In the genomic region with DNA sequence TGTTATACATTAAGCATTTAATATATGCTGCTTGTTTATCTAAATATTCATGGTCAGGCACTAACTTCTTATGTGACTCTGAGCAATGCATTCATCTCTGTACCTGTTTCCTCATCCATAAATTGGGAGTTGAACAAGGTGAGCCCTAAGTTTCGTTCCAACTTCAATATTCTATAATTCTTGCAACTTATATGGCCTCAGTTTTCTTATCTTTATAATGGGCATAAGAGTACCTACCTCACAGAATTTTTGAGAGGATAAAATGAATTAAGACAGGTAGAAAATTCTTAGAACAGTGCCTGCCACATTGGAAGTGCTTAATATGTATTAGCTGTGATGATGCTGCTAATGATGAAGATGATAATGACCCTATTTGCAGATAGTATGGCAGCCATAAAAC, we compare ENCODE assay signal across 2 cellular contexts.
A peak's percentile ranks its signal among the peaks of the same experiment; 100 is the strongest.
TF ChIP-seq lines count a peak whose summit lies in the region.

No MANE protein-coding gene starts in this region.

TF ChIP-seq in HepG2, 621 proteins besides CTCF, POLR2A, EP300 and RAD21:
- TF ChIP-seq SP2 (CRISPR knock-in tag; IDR thresholded peaks at IDR 0.05) (no peak), CHD4 (IDR thresholded peaks at IDR 0.05; ENCODE audit: borderline replicate concordance, low read length) (peak; percentile 68; the same call in 1 of the 2 replicates), MAFF (IDR thresholded peaks at IDR 0.05; ENCODE audit: low read depth, low read length) (no peak), GZF1 (CRISPR knock-in tag; IDR thresholded peaks at IDR 0.05) (no peak), NR3C1 (CRISPR knock-in tag; IDR thresholded peaks at IDR 0.05) (no peak), ZBTB43 (CRISPR knock-in tag; conservative IDR thresholded peaks at IDR 0.05) (no peak), HCFC1 (IDR thresholded peaks at IDR 0.05; ENCODE audit: low read depth, low read length) (no peak), ZNF629 (CRISPR knock-in tag; conservative IDR thresholded peaks at IDR 0.05) (peak; percentile 68), ZNF761 (CRISPR knock-in tag; conservative IDR thresholded peaks at IDR 0.05) (no peak), CBFB (CRISPR knock-in tag; IDR thresholded peaks at IDR 0.05) (no peak), CREB1 (IDR thresholded peaks at IDR 0.05) (no peak), CREB1 (CRISPR knock-in tag; IDR thresholded peaks at IDR 0.05) (no peak), FOXA1 (IDR thresholded peaks at IDR 0.05) (no peak), FOXA1 (CRISPR knock-in tag; IDR thresholded peaks at IDR 0.05) (no peak), TP53 (CRISPR knock-in tag; conservative IDR thresholded peaks at IDR 0.05) (no peak), YEATS2 (CRISPR knock-in tag; IDR thresholded peaks at IDR 0.05; ENCODE audit: borderline replicate concordance) (no peak), MED1 (CRISPR knock-in tag; IDR thresholded peaks at IDR 0.05) (no peak), HMGA1 (CRISPR knock-in tag; conservative IDR thresholded peaks at IDR 0.05) (no peak)
- TF ChIP-seq, protein P1, sequence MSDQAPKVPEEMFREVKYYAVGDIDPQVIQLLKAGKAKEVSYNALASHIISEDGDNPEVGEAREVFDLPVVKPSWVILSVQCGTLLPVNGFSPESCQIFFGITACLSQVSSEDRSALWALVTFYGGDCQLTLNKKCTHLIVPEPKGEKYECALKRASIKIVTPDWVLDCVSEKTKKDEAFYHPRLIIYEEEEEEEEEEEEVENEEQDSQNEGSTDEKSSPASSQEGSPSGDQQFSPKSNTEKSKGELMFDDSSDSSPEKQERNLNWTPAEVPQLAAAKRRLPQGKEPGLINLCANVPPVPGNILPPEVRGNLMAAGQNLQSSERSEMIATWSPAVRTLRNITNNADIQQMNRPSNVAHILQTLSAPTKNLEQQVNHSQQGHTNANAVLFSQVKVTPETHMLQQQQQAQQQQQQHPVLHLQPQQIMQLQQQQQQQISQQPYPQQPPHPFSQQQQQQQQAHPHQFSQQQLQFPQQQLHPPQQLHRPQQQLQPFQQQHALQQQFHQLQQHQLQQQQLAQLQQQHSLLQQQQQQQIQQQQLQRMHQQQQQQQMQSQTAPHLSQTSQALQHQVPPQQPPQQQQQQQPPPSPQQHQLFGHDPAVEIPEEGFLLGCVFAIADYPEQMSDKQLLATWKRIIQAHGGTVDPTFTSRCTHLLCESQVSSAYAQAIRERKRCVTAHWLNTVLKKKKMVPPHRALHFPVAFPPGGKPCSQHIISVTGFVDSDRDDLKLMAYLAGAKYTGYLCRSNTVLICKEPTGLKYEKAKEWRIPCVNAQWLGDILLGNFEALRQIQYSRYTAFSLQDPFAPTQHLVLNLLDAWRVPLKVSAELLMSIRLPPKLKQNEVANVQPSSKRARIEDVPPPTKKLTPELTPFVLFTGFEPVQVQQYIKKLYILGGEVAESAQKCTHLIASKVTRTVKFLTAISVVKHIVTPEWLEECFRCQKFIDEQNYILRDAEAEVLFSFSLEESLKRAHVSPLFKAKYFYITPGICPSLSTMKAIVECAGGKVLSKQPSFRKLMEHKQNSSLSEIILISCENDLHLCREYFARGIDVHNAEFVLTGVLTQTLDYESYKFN (CRISPR knock-in tag; conservative IDR thresholded peaks at IDR 0.05), result no peak

TF ChIP-seq in K562, 482 proteins besides CTCF, POLR2A, EP300 and RAD21:
- no peak for TF ChIP-seq EP400 (IDR thresholded peaks at IDR 0.05)
- peak; percentile 42; the same call in 1 of the 2 replicates for TF ChIP-seq BCOR (IDR thresholded peaks at IDR 0.05)
- no peak for TF ChIP-seq HDAC1 (IDR thresholded peaks at IDR 0.05)
- 0 out of 4 replicates have a peak, but pooled peaks of 1 of the 2 experiments have one; percentile 18 for TF ChIP-seq KDM1A (IDR thresholded peaks at IDR 0.05)
- peak; percentile 75 for TF ChIP-seq CHD4 (IDR thresholded peaks at IDR 0.05; ENCODE audit: insufficient read depth, insufficient replicate concordance, low read depth, low read length, poor library complexity, severe bottlenecking)
- peak; percentile 69 for TF ChIP-seq ADNP (tag; IDR thresholded peaks at IDR 0.05)
- peak; percentile 88 for TF ChIP-seq RBM25 (IDR thresholded peaks at IDR 0.05; ENCODE audit: low read depth, low read length, severe bottlenecking)
TF ChIP-seq in K562: peak in this region for 5.
